ENCODE assay signal across 26 cellular contexts in the genomic region with DNA sequence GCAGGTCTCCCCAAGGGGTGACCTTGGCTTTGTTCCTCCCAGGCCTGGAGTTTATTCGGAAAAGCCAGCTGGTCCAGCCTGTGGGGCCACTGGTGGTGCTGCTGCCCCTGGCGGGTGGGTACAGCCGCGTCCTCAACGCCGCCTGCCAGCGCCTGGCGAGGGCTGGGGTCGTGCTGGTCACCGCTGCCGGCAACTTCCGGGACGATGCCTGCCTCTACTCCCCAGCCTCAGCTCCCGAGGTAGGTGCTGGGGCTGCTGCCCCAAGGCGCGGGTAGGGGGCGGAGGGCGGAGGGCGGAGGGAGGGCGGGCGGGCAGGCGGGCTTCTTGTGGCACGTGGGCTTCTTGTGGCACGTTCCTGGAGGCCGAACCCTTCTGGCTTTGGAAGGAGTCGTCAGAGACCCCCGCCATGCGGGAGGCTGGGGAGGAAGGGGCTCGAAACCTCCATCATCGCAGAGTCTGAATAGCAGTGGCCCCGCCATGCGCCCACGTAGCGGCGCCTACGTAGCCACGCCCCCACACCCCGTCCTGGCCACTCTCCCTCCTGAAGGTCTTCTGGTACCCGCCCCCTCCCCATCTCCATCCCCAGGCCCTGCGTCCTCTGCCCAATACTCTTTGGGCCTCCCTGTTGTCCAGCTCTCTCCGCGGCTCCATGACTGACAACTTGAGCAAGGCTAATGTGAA. TPM values are rescaled to one million over a fixed set of nuclear protein-coding genes. Genes with fewer than 3 reads are reported as not detected.
DNase-seq lines count a peak whose midpoint lies in the region; ATAC-seq and TF ChIP-seq lines count a peak whose summit lies in the region.
"Had no signal": no experiment of that assay in that cellular context is flagged by ENCODE, and none has a peak within 500 bp of the region (broad histone marks: within the 10 kb centered on the region; RNA-seq: fewer than 3 reads in every experiment).

No MANE protein-coding gene starts in this region.

- H3K9me2 ChIP-seq in Karpas-422 (replicated peaks; ENCODE audit: insufficient read depth, low read length): no peaks in the 10 kb centered on the region
- H3K9me2 ChIP-seq: SK-N-SH had no signal

- H3K9ac ChIP-seq in neuronal stem cell (ENCODE audit: low read depth, low read length, poor library complexity) (no peak overlapping the region), Karpas-422 (ENCODE audit: low read length) (no peak overlapping the region), mammary epithelial cell (ENCODE audit: insufficient read depth, low read length) (no peak overlapping the region)
- H3K9ac ChIP-seq: BLaER1, KMS-11, SK-N-SH had no signal

- H2AK5ac ChIP-seq in neuronal stem cell (ENCODE audit: low read depth, low read length): no peak overlapping the region

- H2AFZ ChIP-seq in neuronal stem cell (ENCODE audit: low read length) (no peak overlapping the region), Karpas-422 (ENCODE audit: low read length) (no peak overlapping the region), mammary epithelial cell (ENCODE audit: low read depth, low read length) (no peak overlapping the region)
- H2AFZ ChIP-seq: GM23338 had no signal

- DNase-seq in activated CD4-positive, CD25-positive, alpha-beta regulatory T cell treated with anti-CD3 and anti-CD28 coated beads, Interleukin-2, amount 50 U/mL, for 72 hours: peak; percentile 19
- peak; percentile 83 for DNase-seq in chondrocyte (ENCODE audit: low spot score)
- no peak for DNase-seq in neuronal stem cell (ENCODE audit: low spot score)
- peak; percentile 52 to 54 for DNase-seq in suprapubic skin (ENCODE audit: low spot score in 2 of 2)
- no peak for DNase-seq in activated CD4-positive, alpha-beta T cell treated with anti-CD3 and anti-CD28 coated beads for 48 hours
- DNase-seq in Karpas-422: no peak
- no peak for DNase-seq in mammary epithelial cell
- DNase-seq: ACHN; CD4-positive, alpha-beta memory T cell; DMS153; GDM1; NCI-H1105; NCI-H2081 treated with DMSO at 0.1 percent for 48 hours; NCI-H2171 treated with DMSO at 0.1 percent for 48 hours; NCI-H446; NCI-H526 treated with DMSO at 0.1 percent for 48 hours; SIG-M5; SK-N-SH had no signal

- no peak overlapping the region for H4K91ac ChIP-seq in neuronal stem cell (ENCODE audit: low read depth, low read length, poor library complexity)

- TF ChIP-seq POLR2A in suprapubic skin (IDR thresholded peaks at IDR 0.05): no peak

- TF ChIP-seq CTCF in chondrocyte (IDR thresholded peaks at IDR 0.05): no peak
- no peak for TF ChIP-seq CTCF in suprapubic skin (IDR thresholded peaks at IDR 0.05)
- no peak for TF ChIP-seq CTCF in mammary epithelial cell (conservative IDR thresholded peaks at IDR 0.05 in 1 of 2, IDR thresholded peaks at IDR 0.05 in 1 of 2; ENCODE audit: extremely low read depth in 1 of 2, insufficient read depth in 1 of 2, low read depth in 1 of 2, low read length in 2 of 2)

- H3K4me3 ChIP-seq in neuronal stem cell (ENCODE audit: low read length in 2 of 2) (no peak overlapping the region), suprapubic skin (no peak overlapping the region), Karpas-422 (ENCODE audit: low read length) (no peak overlapping the region), mammary epithelial cell (replicated peaks in 1 of 3; ENCODE audit: insufficient read depth in 1 of 3, low read depth in 2 of 3, low read length in 3 of 3) (no peak overlapping the region)
- H3K4me3 ChIP-seq: BLaER1, GM23338 had no signal

- intact Hi-C loops in mammary epithelial cell (cut with micrococcal nuclease): no loop called here

- in situ Hi-C loops in mammary epithelial cell (cut with MboI; ENCODE audit: low sequenced_read_pairs in 2 of 2): no loop called here

- no TSS peak for BruUV-seq in mammary epithelial cell (replicated peaks; lab: Mats Ljungman, UMichigan)

- H2BK120ac ChIP-seq in neuronal stem cell (ENCODE audit: low read depth, low read length): no peak overlapping the region

- no peak overlapping the region for H3K4ac ChIP-seq in neuronal stem cell (ENCODE audit: low read length)

- no peak overlapping the region for H2BK5ac ChIP-seq in neuronal stem cell (ENCODE audit: low read length)

- H2BK12ac ChIP-seq in neuronal stem cell (ENCODE audit: low read length): no peak overlapping the region

- H3K14ac ChIP-seq in neuronal stem cell (ENCODE audit: low read length): no peak overlapping the region

- H3K4me2 ChIP-seq in neuronal stem cell (ENCODE audit: insufficient read depth, low read length, poor library complexity, severe bottlenecking) (no peak overlapping the region), Karpas-422 (ENCODE audit: low read depth, low read length, poor library complexity, severe bottlenecking) (no peak overlapping the region), mammary epithelial cell (ENCODE audit: insufficient read depth, low read depth, low read length) (no peak overlapping the region)
- H3K4me2 ChIP-seq: BLaER1, GM23338, KMS-11, SK-N-SH had no signal

- no peaks in the 10 kb centered on the region for H3K9me3 Mint-ChIP-seq in chondrocyte (ENCODE audit: low read depth)
- H3K9me3 Mint-ChIP-seq: CD4-positive, alpha-beta memory T cell; GM23338 had no signal

- H3K79me1 ChIP-seq in neuronal stem cell (ENCODE audit: low read depth, low read length): no peaks in the 10 kb centered on the region

- peaks cover 2% of the 10 kb centered on the region for H3K27me3 Mint-ChIP-seq in chondrocyte (ENCODE audit: low read depth)
- H3K27me3 Mint-ChIP-seq: CD4-positive, alpha-beta memory T cell had no signal

- H3K79me2 ChIP-seq in Karpas-422 (ENCODE audit: low read length) (no peaks in the 10 kb centered on the region), mammary epithelial cell (ENCODE audit: insufficient read depth, low read length) (peaks cover 17% of the 10 kb centered on the region)

- H4K8ac ChIP-seq in neuronal stem cell (ENCODE audit: low read depth, low read length): no peak overlapping the region

- no peak overlapping the region for H3K27ac Mint-ChIP-seq in chondrocyte (ENCODE audit: unreplicated experiment)
- H3K27ac Mint-ChIP-seq: GM23338 had no signal

- H3K9me3 ChIP-seq in neuronal stem cell (replicated peaks in 1 of 2; ENCODE audit: control insufficient read depth in 2 of 2, insufficient read depth in 1 of 2, low read depth in 1 of 2, low read length in 2 of 2): no peaks in the 10 kb centered on the region
- H3K9me3 ChIP-seq in suprapubic skin: no peaks in the 10 kb centered on the region
- no peaks in the 10 kb centered on the region for H3K9me3 ChIP-seq in Karpas-422 (ENCODE audit: low read length)
- H3K9me3 ChIP-seq in mammary epithelial cell (replicated peaks; ENCODE audit: insufficient read depth, low read length): no peaks in the 10 kb centered on the region
- H3K9me3 ChIP-seq: BLaER1, Caco-2, SK-N-SH had no signal

- H3K23ac ChIP-seq in neuronal stem cell (ENCODE audit: low read depth, low read length, poor library complexity): peak overlapping the region; percentile 57

- H3K27me3 ChIP-seq in neuronal stem cell (ENCODE audit: control insufficient read depth in 3 of 3, insufficient read depth in 3 of 3, low read depth in 1 of 3, low read length in 3 of 3) (peaks cover 0 to 4% (median 0%) of the 10 kb centered on the region in 3 experiments), suprapubic skin (no peaks in the 10 kb centered on the region), Karpas-422 (ENCODE audit: low read length) (no peaks in the 10 kb centered on the region), mammary epithelial cell (ENCODE audit: insufficient read depth, low read length) (no peaks in the 10 kb centered on the region)
- H3K27me3 ChIP-seq: BLaER1 had no signal

- dilution Hi-C loops in mammary epithelial cell (cut with HindIII; ENCODE audit: low sequenced_read_pairs): no loop called here

- peak overlapping the region; percentile 51 for H3K18ac ChIP-seq in neuronal stem cell (ENCODE audit: low read length)

- H2BK15ac ChIP-seq in neuronal stem cell (ENCODE audit: low read length): no peak overlapping the region

- H3K27ac ChIP-seq in neuronal stem cell (replicated peaks; ENCODE audit: low read length) (no peak overlapping the region), suprapubic skin (no peak overlapping the region), Karpas-422 (ENCODE audit: low read length) (no peak overlapping the region), mammary epithelial cell (ENCODE audit: insufficient read depth, low read depth, low read length) (no peak overlapping the region)
- H3K27ac ChIP-seq: 22Rv1, BLaER1, KMS-11 had no signal

- CTCF ChIA-PET in mammary epithelial cell (lab: Charles Lee; ENCODE audit: low non-redundant PET): no interaction called here

- no peak for TF ChIP-seq EP300 in suprapubic skin (IDR thresholded peaks at IDR 0.05)

- H3K4me1 Mint-ChIP-seq in chondrocyte (ENCODE audit: low read depth): no peaks in the 10 kb centered on the region
- H3K4me1 Mint-ChIP-seq: CD4-positive, alpha-beta memory T cell; GM23338 had no signal

- WGBS in neuronal stem cell (ENCODE audit: extremely low coverage in 2 of 2, insufficient read length in 2 of 2, insufficient replicate concordance in 1 of 2), 2 donors: no CpG with 5 or more reads among the region's 42 CpGs
- WGBS in suprapubic skin: 93% methylated on average over 13 of the region's 42 CpGs
- WGBS in mammary epithelial cell (ENCODE audit: low coverage, missing lambda C conversion rate): 100% methylated on average over 3 of the region's 42 CpGs

- H3K4me1 ChIP-seq in neuronal stem cell (ENCODE audit: control insufficient read depth in 2 of 2, insufficient read depth in 1 of 2, low read depth in 1 of 2, low read length in 2 of 2) (no peaks in the 10 kb centered on the region), suprapubic skin (no peaks in the 10 kb centered on the region), Karpas-422 (ENCODE audit: low read length) (no peaks in the 10 kb centered on the region), mammary epithelial cell (ENCODE audit: insufficient read depth, low read length) (peaks cover 15% of the 10 kb centered on the region)
- H3K4me1 ChIP-seq: Caco-2 had no signal

- H3K4me3 Mint-ChIP-seq in chondrocyte (ENCODE audit: unreplicated experiment): no peak overlapping the region
- H3K4me3 Mint-ChIP-seq: GM23338 had no signal

- peaks cover 0 to 10% of the 10 kb centered on the region in 2 donors for H3K36me3 ChIP-seq in neuronal stem cell (replicated peaks in 1 of 2; ENCODE audit: control insufficient read depth in 2 of 2, insufficient read depth in 2 of 2, low read length in 2 of 2)
- no peaks in the 10 kb centered on the region for H3K36me3 ChIP-seq in suprapubic skin
- no peaks in the 10 kb centered on the region for H3K36me3 ChIP-seq in Karpas-422 (ENCODE audit: insufficient read depth, low read length)
- no peaks in the 10 kb centered on the region for H3K36me3 ChIP-seq in mammary epithelial cell (ENCODE audit: insufficient read depth, low read length)
- H3K36me3 ChIP-seq: BLaER1 had no signal

- ATAC-seq in activated CD4-positive, CD25-positive, alpha-beta regulatory T cell treated with anti-CD3 and anti-CD28 coated beads, Interleukin-2, amount 50 U/mL, for 24 hours: no peak
- ATAC-seq: GM23338, HCT116 had no signal

- no peaks in the 10 kb centered on the region for H4K20me1 ChIP-seq in Karpas-422 (ENCODE audit: insufficient read depth, low read depth, low read length)
- H4K20me1 ChIP-seq in mammary epithelial cell (ENCODE audit: insufficient read depth, low read length): no peaks in the 10 kb centered on the region
- H4K20me1 ChIP-seq: BLaER1 had no signal

- H3K36me3 Mint-ChIP-seq in chondrocyte (ENCODE audit: low read depth): no peaks in the 10 kb centered on the region
- H3K36me3 Mint-ChIP-seq: CD4-positive, alpha-beta memory T cell had no signal

RNA-seq across cellular contexts. Expression of a gene that starts 16.7 kb away (rescaled TPM):
- total RNA-seq in chondrocyte: 0.41 to 0.60 TPM (median 0.53 TPM) in 3 replicates
- polyA plus RNA-seq in neuronal stem cell (2013, experiment 1 of 2): 17.1 TPM
- 16.2 TPM for polyA plus RNA-seq in neuronal stem cell (2013, experiment 2 of 2)
- total RNA-seq in suprapubic skin: 1 to 10 TPM in 1 of 4 donors, under 1 TPM in 3; 0.24 to 1.5 (median 0.36) TPM
- not detected in 2 replicates for total RNA-seq in Karpas-422 (2014; rRNA removed; shearing (Covaris generic); ENCODE audit: low replicate concordance)
- 10 to 100 TPM in 1 of 2 donors, under 1 TPM in 1; 0.67 to 75.0 TPM for total RNA-seq in mammary epithelial cell
- polyA plus RNA-seq in mammary epithelial cell: 52.1 TPM
- 39.9 TPM for polyA minus RNA-seq in mammary epithelial cell
- total RNA-seq: CD4-positive, alpha-beta memory T cell had no signal
- polyA plus RNA-seq: CD4-positive, alpha-beta memory T cell had no signal

RNA-seq across cellular contexts. Expression of a gene that starts 57.4 kb away (rescaled TPM):
- total RNA-seq in chondrocyte (not detected in 3 replicates), suprapubic skin (not detected), mammary epithelial cell (not detected)
- polyA plus RNA-seq in neuronal stem cell (2013, experiment 1 of 2): not detected
- 0.01 TPM for polyA plus RNA-seq in neuronal stem cell (2013, experiment 2 of 2)
- not detected in 2 replicates for total RNA-seq in Karpas-422 (2014; rRNA removed; shearing (Covaris generic); ENCODE audit: low replicate concordance)
- not detected for polyA plus RNA-seq in mammary epithelial cell
- polyA minus RNA-seq in mammary epithelial cell: not detected
- total RNA-seq: Caco-2; CD4-positive, alpha-beta memory T cell; Daoy had no signal
- polyA plus RNA-seq: CD4-positive, alpha-beta memory T cell; SK-N-SH had no signal

Comparison
In these comparisons a context has a peak if more than half of its experiments do, and no peak if none do; other contexts are left out.
1. DNase-seq: peak in activated CD4-positive, CD25-positive, alpha-beta regulatory T cell treated with anti-CD3 and anti-CD28 coated beads, Interleukin-2, amount 50 U/mL, for 72 hours (single experiment), chondrocyte (single experiment) and suprapubic skin (2 of 2); none in neuronal stem cell (single experiment), activated CD4-positive, alpha-beta T cell treated with anti-CD3 and anti-CD28 coated beads for 48 hours (single experiment), Karpas-422 (single experiment) and mammary epithelial cell (single experiment).